17 cellular contexts compared by ENCODE assay signal in genomic region chr1:192225713-192226112, GRCh38.
A peak's percentile ranks its signal among the peaks of the same experiment; 100 is the strongest.
DNase-seq lines count a peak whose midpoint lies in the region; TF ChIP-seq lines count a peak whose summit lies in the region.
"Had no signal": no experiment of that assay in that cellular context is flagged by ENCODE, and none has a peak within 500 bp of the region (broad histone marks: within the 10 kb centered on the region; RNA-seq: fewer than 3 reads in every experiment).

No MANE protein-coding gene starts in this region.

- intact Hi-C loops in PC-9 (cut with micrococcal nuclease; ENCODE audit: unreplicated experiment), result no loop called here

- POLR2A ChIA-PET in PC-9 (lab: Charles Lee; ENCODE audit: unreplicated experiment), result no interaction called here

- no peak overlapping the region for H3K4me2 ChIP-seq in PC-9
- H3K4me2 ChIP-seq: hepatocyte had no signal

- no TSS peak for BruUV-seq in PC-9 (replicated peaks; lab: Mats Ljungman, UMichigan)

- no peaks in the 10 kb centered on the region for H3K27me3 ChIP-seq in PC-9 (ENCODE audit: insufficient read depth, low read depth)
- H3K27me3 ChIP-seq: ascending aorta, hepatocyte, pancreas had no signal

- H3K4me1 ChIP-seq in PC-9 (replicated peaks; ENCODE audit: insufficient read depth), result no peaks in the 10 kb centered on the region
- H3K4me1 ChIP-seq: ascending aorta, pancreas had no signal

- H2AFZ ChIP-seq in PC-9, result peak overlapping the region; percentile 35
- H2AFZ ChIP-seq: hepatocyte had no signal

- DNase-seq in A172 (ENCODE audit: low spot score) (peak; percentile 53), HFF-Myc (ENCODE audit: extremely low read depth, low read depth) (peak; percentile 3), PC-9 (no peak), fibroblast of peridontal ligament (ENCODE audit: extremely low read depth) (peak; percentile 55), NCI-H2081 treated with DMSO at 0.1 percent for 48 hours (lab: John Stamatoyannopoulos, UW) (no peak), DMS 273 (lab: John Stamatoyannopoulos, UW; ENCODE audit: unreplicated experiment) (no peak), LoVo (ENCODE audit: low spot score) (no peak), NCI-H146 treated with DMSO at 0.1 percent for 48 hours (lab: John Stamatoyannopoulos, UW; ENCODE audit: unreplicated experiment) (no peak)
- DNase-seq: activated CD4-positive, alpha-beta T cell treated with anti-CD3 and anti-CD28 coated beads for 1 hour; endodermal cell; NCI-H1930; NCI-H82; pancreas; stimulated activated CD8-positive, alpha-beta memory T cell treated with anti-CD3 and anti-CD28 coated beads, Interleukin-4, amount 100 ng/mL, for 48 hours; trophoblast cell had no signal

- H3K36me3 ChIP-seq in PC-9 (ENCODE audit: low read depth), result no peaks in the 10 kb centered on the region
- H3K36me3 ChIP-seq: ascending aorta, pancreas had no signal

- no peaks in the 10 kb centered on the region for H3K79me2 ChIP-seq in PC-9 (ENCODE audit: low read depth)
- H3K79me2 ChIP-seq: hepatocyte had no signal

- no peaks in the 10 kb centered on the region for H4K20me1 ChIP-seq in PC-9 (ENCODE audit: insufficient read depth)

- H3K9me3 ChIP-seq in PC-9 (ENCODE audit: insufficient read depth, low read depth), result no peaks in the 10 kb centered on the region
- H3K9me3 ChIP-seq: ascending aorta, pancreas had no signal

- peaks cover 3% of the 10 kb centered on the region; the same call in 1 of the 2 replicates for H3K9me2 ChIP-seq in PC-9 (ENCODE audit: insufficient read depth)

- H3F3A ChIP-seq in PC-9 (ENCODE audit: insufficient read depth, low read depth), result no peaks in the 10 kb centered on the region

- TF ChIP-seq CTCF in HFF-Myc (IDR thresholded peaks at IDR 0.05; ENCODE audit: low read depth, low read length, missing control alignments) (no peak), PC-9 (conservative IDR thresholded peaks at IDR 0.05) (no peak)

- CTCF ChIA-PET in PC-9 (lab: Charles Lee), result no interaction called here

- H3K4me3 ChIP-seq in HFF-Myc (replicated peaks; ENCODE audit: low read depth, low read length) (no peak overlapping the region), PC-9 (no peak overlapping the region)
- H3K4me3 ChIP-seq: ascending aorta, hepatocyte, pancreas had no signal

- H3K27ac ChIP-seq in PC-9, result no peak overlapping the region
- H3K27ac ChIP-seq: ascending aorta, hepatocyte, pancreas had no signal

Comparison
In these comparisons a context has a peak if more than half of its experiments do, and no peak if none do; other contexts are left out.
1. DNase-seq: peak in A172 (single experiment), HFF-Myc (single experiment) and fibroblast of peridontal ligament (single experiment); none in PC-9 (0 of 2), NCI-H2081 treated with DMSO at 0.1 percent for 48 hours (single experiment), DMS 273 (single experiment), LoVo (single experiment) and NCI-H146 treated with DMSO at 0.1 percent for 48 hours (single experiment).